In the genomic region with DNA sequence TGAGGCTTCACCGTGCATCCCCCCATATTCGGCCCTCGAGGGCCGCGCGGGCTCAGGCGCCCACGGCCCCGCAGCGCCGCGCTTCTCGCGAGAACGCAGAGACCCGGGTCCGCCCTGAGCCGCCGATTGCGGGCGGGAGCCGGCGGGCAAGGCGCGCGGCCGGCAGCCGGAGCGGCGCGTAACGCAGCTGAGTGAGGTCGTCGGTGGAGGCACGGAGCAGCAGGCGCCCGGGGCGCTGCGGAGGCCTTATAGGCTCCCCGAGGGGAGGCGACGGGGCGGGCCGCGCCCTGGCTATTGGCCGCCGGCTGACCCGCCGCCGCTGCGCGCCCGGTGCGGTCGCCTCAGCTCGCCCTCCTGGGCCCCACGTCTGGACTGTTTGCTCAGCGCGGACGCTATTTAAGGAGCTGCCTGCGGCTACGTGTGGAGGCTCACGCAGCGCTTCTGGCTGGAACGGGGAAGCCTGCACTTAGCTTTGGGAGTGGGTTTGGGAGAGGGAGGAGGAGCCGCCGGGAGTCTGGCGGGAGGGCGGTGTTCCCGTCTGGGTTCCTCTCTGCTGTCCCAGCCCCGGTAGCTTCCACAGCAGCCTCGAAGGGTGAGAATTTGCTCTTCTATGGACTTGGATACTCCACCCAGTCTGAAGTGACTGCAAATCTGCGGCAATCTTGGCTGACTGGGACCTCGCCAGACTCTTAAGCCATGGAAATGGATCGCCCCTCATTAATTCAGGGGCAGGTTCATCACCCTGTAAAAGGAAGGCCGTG, we compare ENCODE assay signal across 8 cellular contexts. TPM values are rescaled to one million over a fixed set of nuclear protein-coding genes. Genes with fewer than 3 reads are reported as not detected.
A peak's percentile ranks its signal among the peaks of the same experiment; 100 is the strongest.
DNase-seq lines count a peak whose midpoint lies in the region; ATAC-seq and TF ChIP-seq lines count a peak whose summit lies in the region.

A gene (minus strand): TSS at position 221 of the 761 bp plus-strand sequence. CDS start 195 bp downstream, at position 26.

- H3K9me3 ChIP-seq in cardiac muscle cell (ENCODE audit: low read depth), result no peaks in the 10 kb centered on the region

- H3K36me3 ChIP-seq in cardiac muscle cell, result no peaks in the 10 kb centered on the region

- DNase-seq in AG10803 (ENCODE audit: low read depth), result peak; percentile 91
- peak; percentile 45 for DNase-seq in NCI-H748 treated with DMSO at 0.1 percent for 48 hours (lab: John Stamatoyannopoulos, UW)
- DNase-seq in amygdala (lab: John Stamatoyannopoulos, UW), result peak in 47 of 56 donors; percentile 14 to 80 (median 58)
- peak; percentile 95 for DNase-seq in cardiac muscle cell (ENCODE audit: low read depth in 1 of 2, low spot score in 1 of 2)
- DNase-seq in occipital lobe (lab: John Stamatoyannopoulos, UW), result peak; percentile 66

- H3K4me3 ChIP-seq in AG10803 (ENCODE audit: low read length), result peak within 1 kb of the TSS; percentile 88
- H3K4me3 ChIP-seq in cardiac muscle cell, result peak within 1 kb of the TSS; percentile 79

- H3K4me1 ChIP-seq in cardiac muscle cell (ENCODE audit: low read depth), result peaks cover 49% of the 10 kb centered on the region

- no peak for TF ChIP-seq CTCF in AG10803 (conservative IDR thresholded peaks at IDR 0.05; ENCODE audit: low read length)
- TF ChIP-seq CTCF in cardiac muscle cell (IDR thresholded peaks at IDR 0.05; ENCODE audit: low read depth, low read length), result no peak

- peak within 1 kb of the TSS; percentile 91 for H3K27ac ChIP-seq in cardiac muscle cell

- H3K27me3 ChIP-seq in cardiac muscle cell, result no peaks in the 10 kb centered on the region

- ATAC-seq in GM18511 (IDR thresholded peaks at IDR 0.05; ENCODE audit: unreplicated experiment) (peak; percentile 66), HG03039 (IDR thresholded peaks at IDR 0.05; ENCODE audit: unreplicated experiment) (peak; percentile 47), GM21717 (IDR thresholded peaks at IDR 0.05; ENCODE audit: unreplicated experiment) (no peak)

RNA-seq across cellular contexts. Expression of the gene that starts here (rescaled TPM):
- total RNA-seq in cardiac muscle cell, result 82.1 and 84.5 TPM in 2 replicates
- 93.7 and 108 TPM in 2 replicates for polyA plus RNA-seq in cardiac muscle cell
- total RNA-seq in occipital lobe, result 22.6 TPM

Comparison
In these comparisons a context has a peak if more than half of its experiments do, and no peak if none do; other contexts are left out.
1. DNase-seq: peak in every context shown above with its lines; median percentile 95 in cardiac muscle cell; 91 in AG10803; 66 in occipital lobe; 58 in amygdala; 45 in NCI-H748 treated with DMSO at 0.1 percent for 48 hours.